ENCODE assay signal across 8 cellular contexts in genomic region chr20:35092524-35093244, GRCh38. TPM values are rescaled to one million over a fixed set of nuclear protein-coding genes. Genes with fewer than 3 reads are reported as not detected.
DNase-seq lines count a peak whose midpoint lies in the region; ATAC-seq, FAIRE-seq and TF ChIP-seq lines count a peak whose summit lies in the region.

Gene TRPC4AP (minus strand): TSS chr20:35092807. CDS start chr20:35092781, 26 bp downstream.

- peaks cover 9% of the 10 kb centered on the region for H3K36me3 ChIP-seq in left ventricle myocardium inferior
- peaks cover 0 to 8% of the 10 kb centered on the region in 2 donors for H3K36me3 ChIP-seq in psoas muscle (ENCODE audit: insufficient read depth in 1 of 2, low read depth in 1 of 2)

- WGBS in psoas muscle, 3 donors, result 1 to 4% (median 2%) methylated on average over 57 to 69 of the region's 69 CpGs

- intact Hi-C loops in left ventricle myocardium inferior (cut with micrococcal nuclease) (no loop called here), psoas muscle (cut with DNase I) (loop anchor here (5.0 to 10.0 kb wide), 5 partner anchors 55 to 260 kb away; partner anchors contain the start of genes GGT7 (in 2 of the 2), ACSS2 (in 1 of the 2), EDEM2 (in 1 of the 2) and GSS (in 1 of the 2))

- peak within 1 kb of the TSS; percentile 96 for H3K27ac ChIP-seq in left ventricle myocardium inferior (replicated peaks)
- H3K27ac ChIP-seq in psoas muscle, result peak within 1 kb of the TSS; percentile 96

- FAIRE-seq in urothelium cell line (lab: Jason Lieb, UNC), result peak; percentile 95

- H3K4me3 ChIP-seq in GM12875 (ENCODE audit: low read depth, low read length) (peak within 1 kb of the TSS; percentile 70), left ventricle myocardium inferior (peak within 1 kb of the TSS; percentile 94), psoas muscle (peak within 1 kb of the TSS; percentile 82)

- no peaks in the 10 kb centered on the region for H3K9me3 ChIP-seq in left ventricle myocardium inferior (replicated peaks)
- H3K9me3 ChIP-seq in psoas muscle, result no peaks in the 10 kb centered on the region

- DNase-seq in NCI-H1105 treated with DMSO at 0.1 percent for 48 hours (lab: John Stamatoyannopoulos, UW) (peak; percentile 88), T-helper 1 cell (peak; percentile 75 to 91 (median 84)), amniotic epithelial cell (ENCODE audit: low read depth) (peak; percentile 82), left ventricle myocardium inferior (peak; percentile 91), psoas muscle (peak; percentile 90 to 95), urothelium cell line (ENCODE audit: low spot score) (peak; percentile 96)

- H3K4me1 ChIP-seq in left ventricle myocardium inferior (peaks cover 55% of the 10 kb centered on the region), psoas muscle (peaks cover 38% of the 10 kb centered on the region)

- TF ChIP-seq CTCF in GM12875 (IDR thresholded peaks at IDR 0.05; ENCODE audit: borderline replicate concordance, insufficient read depth, low read depth, low read length) (peak; percentile 98), left ventricle myocardium inferior (IDR thresholded peaks at IDR 0.05; ENCODE audit: borderline replicate concordance) (peak; percentile 97), psoas muscle (IDR thresholded peaks at IDR 0.05) (peak; percentile 90)

- no peaks in the 10 kb centered on the region for H3K27me3 ChIP-seq in left ventricle myocardium inferior (ENCODE audit: low read depth)
- H3K27me3 ChIP-seq in psoas muscle (ENCODE audit: insufficient read depth in 3 of 3, low read length in 2 of 3), result no peaks in the 10 kb centered on the region

- ATAC-seq in HG02678 (IDR thresholded peaks at IDR 0.05; ENCODE audit: unreplicated experiment) (peak; percentile 95), psoas muscle (peak; percentile 95 to 98 (median 96))

RNA-seq across cellular contexts. Expression of gene TRPC4AP, which starts in this region (rescaled TPM):
- total RNA-seq in left ventricle myocardium inferior, result 30.7 TPM
- total RNA-seq in psoas muscle, result 10 to 100 TPM; 36.0 to 62.3 (median 58.1) TPM
- 10 to 100 TPM; 42.0 to 51.7 (median 42.4) TPM for polyA plus RNA-seq in psoas muscle

Comparison
In these comparisons a context has a peak if more than half of its experiments do, and no peak if none do; other contexts are left out.
1. Peak in every context shown above with its lines: DNase-seq, ATAC-seq, H3K4me3 ChIP-seq and H3K27ac ChIP-seq.